ENCODE assay signal across 14 cellular contexts in genomic region chrX:13492286-13492685, GRCh38.
DNase-seq lines count a peak whose midpoint lies in the region; ATAC-seq, FAIRE-seq and TF ChIP-seq lines count a peak whose summit lies in the region.
"Had no signal": no experiment of that assay in that cellular context is flagged by ENCODE, and none has a peak within 500 bp of the region (broad histone marks: within the 10 kb centered on the region; RNA-seq: fewer than 3 reads in every experiment).

No MANE protein-coding gene starts in this region.

- no peak for DNase-seq in GM18507 (ENCODE audit: extremely low spot score, insufficient read length, low read depth)
- peak in 1 of 2 experiments; percentile 20 for DNase-seq in HL-60 (ENCODE audit: low read depth in 1 of 2, low spot score in 1 of 2)
- no peak for DNase-seq in GM12878 (ENCODE audit: low read depth, low spot score)
- no peak for DNase-seq in mucosa of descending colon
- no peak for DNase-seq in BE2C
- no peak for DNase-seq in KG1 (lab: John Stamatoyannopoulos, UW)
- DNase-seq: Caco-2; CD8-positive, alpha-beta memory T cell; HCEC 1CT; HFFc6 had no signal

- in situ Hi-C loops in GM12878 (cut with MboI): no loop called here

- TF ChIP-seq CTCF in HL-60 (IDR thresholded peaks at IDR 0.05; ENCODE audit: insufficient read depth, low read length) (no peak), GM12878 (IDR thresholded peaks at IDR 0.05 in 2 of 3, conservative IDR thresholded peaks at IDR 0.05 in 1 of 3; ENCODE audit: control insufficient read depth in 2 of 3, extremely low read depth in 1 of 3, insufficient read depth in 1 of 3, low read depth in 3 of 3, low read length in 3 of 3) (no peak), mucosa of descending colon (IDR thresholded peaks at IDR 0.05) (no peak), BE2C (IDR thresholded peaks at IDR 0.05; ENCODE audit: low read depth, low read length) (no peak)

- H3K4me1 ChIP-seq in GM12878 (ENCODE audit: control insufficient read depth, insufficient read depth, low read length) (peaks cover 7% of the 10 kb centered on the region), mucosa of descending colon (ENCODE audit: low read depth) (no peaks in the 10 kb centered on the region), BE2C (no peaks in the 10 kb centered on the region)

- no peaks in the 10 kb centered on the region for H3K27me3 ChIP-seq in HL-60 (ENCODE audit: insufficient read depth, poor library complexity, severe bottlenecking)
- no peaks in the 10 kb centered on the region for H3K27me3 ChIP-seq in GM12878 (replicated peaks in 1 of 2; ENCODE audit: control insufficient read depth in 2 of 2, insufficient read depth in 2 of 2, low read length in 1 of 2)
- no peaks in the 10 kb centered on the region for H3K27me3 ChIP-seq in BE2C

- intact Hi-C loops in GM12878 (cut with micrococcal nuclease; ENCODE audit: unreplicated experiment) (no loop called here), mucosa of descending colon (cut with DNase I, micrococcal nuclease) (no loop called here)

- H2AFZ ChIP-seq in GM12878 (ENCODE audit: control insufficient read depth, low read depth, low read length): no peak overlapping the region

- no TSS peak for BruUV-seq in GM12878 (replicated peaks; lab: Mats Ljungman, UMichigan)

- H3K9me3 ChIP-seq in GM12878 (replicated peaks; ENCODE audit: control insufficient read depth, insufficient read depth, low read length) (no peaks in the 10 kb centered on the region), mucosa of descending colon (no peaks in the 10 kb centered on the region), BE2C (no peaks in the 10 kb centered on the region)
- H3K9me3 ChIP-seq: A549, Caco-2 had no signal

- H3K36me3 ChIP-seq in GM12878 (ENCODE audit: control insufficient read depth in 2 of 2, insufficient read depth in 2 of 2, low read length in 1 of 2): no peaks in the 10 kb centered on the region
- H3K36me3 ChIP-seq in mucosa of descending colon (ENCODE audit: low read depth): no peaks in the 10 kb centered on the region
- no peaks in the 10 kb centered on the region for H3K36me3 ChIP-seq in BE2C
- H3K36me3 ChIP-seq: BLaER1 had no signal

- TF ChIP-seq POLR2A in GM12878 (IDR thresholded peaks at IDR 0.05; ENCODE audit: low read depth, low read length): no peak

- SMC1A ChIA-PET in GM12878 (lab: Charles Lee; ENCODE audit: uncharacterized antibody, unreplicated experiment): interaction anchor here (1.4 to 8.2 kb wide), 5 partner anchors 15 to 545 kb away, joined by 5 to 200 read pairs (median 89); no protein-coding TSS in a partner anchor

- peak; percentile 38 for FAIRE-seq in GM18507 (lab: Jason Lieb, UNC)
- FAIRE-seq in GM12878 (lab: Jason Lieb, UNC): no peak
- FAIRE-seq: A549, GM12891 had no signal

- no peak for TF ChIP-seq EP300 in GM12878 (IDR thresholded peaks at IDR 0.05; ENCODE audit: borderline replicate concordance in 1 of 2, control insufficient read depth in 1 of 2, low read depth in 2 of 2, low read length in 2 of 2)

- H3K4me2 ChIP-seq in GM12878 (ENCODE audit: control insufficient read depth, insufficient read depth): no peak overlapping the region
- H3K4me2 ChIP-seq: A549, BLaER1 had no signal

- H3K9ac ChIP-seq in GM12878 (ENCODE audit: control insufficient read depth, insufficient read depth, low read length): no peak overlapping the region
- H3K9ac ChIP-seq: BLaER1 had no signal

- RAD21 ChIA-PET in GM12878 (lab: Charles Lee; ENCODE audit: unreplicated experiment): interaction anchor here (0.8 to 8.4 kb wide), 4 partner anchors 15 to 544 kb away, joined by 3 to 183 read pairs (median 6); no protein-coding TSS in a partner anchor

- no peak for TF ChIP-seq RAD21 in GM12878 (IDR thresholded peaks at IDR 0.05; ENCODE audit: insufficient read depth, low read depth, low read length)

- ATAC-seq in GM12878 (0 out of 3 replicates have a peak, but pooled peaks have one; percentile 22), mucosa of descending colon (peak; percentile 49), HG03159 (IDR thresholded peaks at IDR 0.05; ENCODE audit: unreplicated experiment) (no peak)
- ATAC-seq: A549 had no signal

- H3K79me2 ChIP-seq in GM12878 (ENCODE audit: control insufficient read depth, insufficient read depth, low read length): no peaks in the 10 kb centered on the region

- CTCF ChIA-PET in GM12878 (lab: Yijun Ruan, JAX): interaction anchor here (0.8 to 8.1 kb wide), 5 partner anchors 154 to 544 kb away, joined by 3 to 240 read pairs (median 5); no protein-coding TSS in a partner anchor

- WGBS in GM12878 (ENCODE audit: insufficient coverage, insufficient replicate concordance, low lambda C conversion rate, missing lambda C conversion rate): 97% methylated on average over 2 of the region's 2 CpGs

- H3K4me3 ChIP-seq in HL-60 (replicated peaks; ENCODE audit: insufficient read depth, low read length): no peak overlapping the region
- H3K4me3 ChIP-seq in GM12878: no peak overlapping the region
- H3K4me3 ChIP-seq in mucosa of descending colon: no peak overlapping the region
- no peak overlapping the region for H3K4me3 ChIP-seq in BE2C (ENCODE audit: low read depth, low read length)
- H3K4me3 ChIP-seq: A549, BLaER1 had no signal

- H3K27ac ChIP-seq in HL-60 (replicated peaks): peak overlapping the region; percentile 84
- no peak overlapping the region for H3K27ac ChIP-seq in GM12878 (ENCODE audit: control insufficient read depth, insufficient read depth)
- H3K27ac ChIP-seq: A549, BLaER1 had no signal

- H4K20me1 ChIP-seq in GM12878 (ENCODE audit: control insufficient read depth, insufficient read depth): no peaks in the 10 kb centered on the region

- POLR2A ChIA-PET in GM12878 (lab: Charles Lee): interaction anchor here (0.9 kb wide), 1 partner anchor 677 kb away, joined by 3 read pairs; no protein-coding TSS in a partner anchor

TF ChIP-seq in GM12878, 131 proteins besides CTCF, POLR2A, EP300 and RAD21:
- TF ChIP-seq SIX5 (IDR thresholded peaks at IDR 0.05; ENCODE audit: low read depth, low read length, severe bottlenecking): peak; percentile 39
- TF ChIP-seq RFX5 (IDR thresholded peaks at IDR 0.05; ENCODE audit: low read depth, low read length): no peak
